Comparison of ENCODE assay signal across 22 cellular contexts in genomic region chr12:70443274-70443673, GRCh38.
DNase-seq lines count a peak whose midpoint lies in the region; ATAC-seq, FAIRE-seq and TF ChIP-seq lines count a peak whose summit lies in the region.
"Had no signal": no experiment of that assay in that cellular context is flagged by ENCODE, and none has a peak within 500 bp of the region (broad histone marks: within the 10 kb centered on the region; RNA-seq: fewer than 3 reads in every experiment).

No MANE protein-coding gene starts in this region.

- H3K27me3 ChIP-seq in HepG2 (ENCODE audit: control insufficient read depth in 1 of 2, insufficient read depth in 2 of 2, low read length in 2 of 2) (no peaks in the 10 kb centered on the region), right lobe of liver (no peaks in the 10 kb centered on the region), PC-9 (ENCODE audit: insufficient read depth, low read depth) (no peaks in the 10 kb centered on the region), endothelial cell of umbilical vein (ENCODE audit: control insufficient read depth in 2 of 2, insufficient read depth in 2 of 2, low read length in 2 of 2) (no peaks in the 10 kb centered on the region), H7 (ENCODE audit: control insufficient read depth, insufficient read depth, low read length) (no peaks in the 10 kb centered on the region)
- H3K27me3 ChIP-seq: BE2C, Peyer's patch, right atrium auricular region, stomach had no signal

- H3F3A ChIP-seq in PC-9 (ENCODE audit: insufficient read depth, low read depth), result peaks cover 5% of the 10 kb centered on the region; the same call in 1 of the 2 replicates

- H3K9me2 ChIP-seq in PC-9 (ENCODE audit: insufficient read depth), result no peaks in the 10 kb centered on the region

- H3K27ac ChIP-seq in HepG2 (ENCODE audit: extremely low read length, insufficient read depth, low read length), result no peak overlapping the region
- H3K27ac ChIP-seq in right lobe of liver, result no peak overlapping the region
- peak overlapping the region; percentile 49; the same call in 1 of the 2 replicates for H3K27ac ChIP-seq in PC-9
- H3K27ac ChIP-seq in endothelial cell of umbilical vein (ENCODE audit: insufficient read depth, low read depth, low read length), result no peak overlapping the region
- H3K27ac ChIP-seq: Peyer's patch, right atrium auricular region, stomach had no signal

- H3K79me2 ChIP-seq in HepG2 (ENCODE audit: insufficient read depth, low read length) (no peaks in the 10 kb centered on the region), PC-9 (ENCODE audit: low read depth) (no peaks in the 10 kb centered on the region), endothelial cell of umbilical vein (ENCODE audit: control insufficient read depth, insufficient read depth, low read length) (no peaks in the 10 kb centered on the region)

- H3K4me1 ChIP-seq in HepG2 (ENCODE audit: insufficient read depth, low read length) (no peaks in the 10 kb centered on the region), right lobe of liver (no peaks in the 10 kb centered on the region), PC-9 (replicated peaks; ENCODE audit: insufficient read depth) (peaks cover 28% of the 10 kb centered on the region), endothelial cell of umbilical vein (ENCODE audit: control insufficient read depth, extremely low read depth, insufficient read depth, low read length) (peaks cover 5% of the 10 kb centered on the region)
- H3K4me1 ChIP-seq: BE2C, Peyer's patch, right atrium auricular region, stomach had no signal

- no peak overlapping the region for H3K4me2 ChIP-seq in HepG2 (ENCODE audit: low read depth, low read length)
- no peak overlapping the region; the same call in 1 of the 2 replicates for H3K4me2 ChIP-seq in PC-9
- H3K4me2 ChIP-seq in endothelial cell of umbilical vein (ENCODE audit: insufficient read depth, low read length), result no peak overlapping the region
- H3K4me2 ChIP-seq: GM23338 had no signal

- CTCF ChIA-PET in HepG2 (lab: Yijun Ruan, JAX; ENCODE audit: low intra/inter-chr PET ratio, low total read pairs), result no interaction called here
- CTCF ChIA-PET in PC-9 (lab: Charles Lee), result no interaction called here
- CTCF ChIA-PET in endothelial cell of umbilical vein (lab: Charles Lee), result interaction anchor here (1.2 kb wide), 1 partner anchor 10 kb away, joined by 3 read pairs; no protein-coding TSS in a partner anchor

- no peak for TF ChIP-seq CTCF in HepG2 (CRISPR knock-in tag; IDR thresholded peaks at IDR 0.05)
- TF ChIP-seq CTCF in right lobe of liver (IDR thresholded peaks at IDR 0.05), result no peak
- no peak for TF ChIP-seq CTCF in PC-9 (conservative IDR thresholded peaks at IDR 0.05)
- no peak for TF ChIP-seq CTCF in endothelial cell of umbilical vein (IDR thresholded peaks at IDR 0.05; ENCODE audit: extremely low read depth in 1 of 2, insufficient read depth in 1 of 2, low read depth in 1 of 2, low read length in 2 of 2)
- no peak for TF ChIP-seq CTCF in D721Med (IDR thresholded peaks at IDR 0.05; ENCODE audit: insufficient read depth, missing control alignments)

- FAIRE-seq in HepG2 (lab: Jason Lieb, UNC) (no peak), endothelial cell of umbilical vein (lab: Jason Lieb, UNC) (no peak), D721Med (lab: Jason Lieb, UNC) (no peak)
- FAIRE-seq: A204.1, colon had no signal

- H3K9me3 ChIP-seq in HepG2 (ENCODE audit: low read length) (no peaks in the 10 kb centered on the region), right lobe of liver (no peaks in the 10 kb centered on the region), PC-9 (ENCODE audit: insufficient read depth, low read depth) (peaks cover 6% of the 10 kb centered on the region; the same call in 1 of the 2 replicates), endothelial cell of umbilical vein (replicated peaks; ENCODE audit: control insufficient read depth, insufficient read depth, low read length) (no peaks in the 10 kb centered on the region)
- H3K9me3 ChIP-seq: BE2C, Peyer's patch, right atrium auricular region had no signal

- ATAC-seq in HepG2 (no peak), right lobe of liver (no peak)
- ATAC-seq: GM23338; natural killer cell treated with Interleukin-12 subunit alpha and Interleukin-12 subunit beta and Interleukin-15 and Interleukin-18, amount 100 ng/mL, for 72 hours had no signal

- H3K9ac ChIP-seq in HepG2 (ENCODE audit: insufficient read depth, low read depth, low read length) (no peak overlapping the region), endothelial cell of umbilical vein (replicated peaks; ENCODE audit: extremely low read depth, insufficient read depth, low read length) (no peak overlapping the region)

- intact Hi-C loops in HepG2 (cut with micrococcal nuclease; ENCODE audit: unreplicated experiment) (no loop called here), right lobe of liver (cut with DNase I) (no loop called here), PC-9 (cut with micrococcal nuclease; ENCODE audit: unreplicated experiment) (no loop called here), endothelial cell of umbilical vein (cut with micrococcal nuclease) (loop anchor here (10.0 kb wide), 1 partner anchor 282 kb away; no protein-coding TSS in a partner anchor)

- in situ Hi-C loops in HepG2 (cut with HindIII; ENCODE audit: extremely low pct_ligation_motif_present, low pct_unique_long_range_greater_than_20kb), result no loop called here

- dilution Hi-C loops in endothelial cell of umbilical vein (cut with MboI; ENCODE audit: extremely low pct_ligation_motif_present, low sequenced_read_pairs), result no loop called here

- H4K20me1 ChIP-seq in HepG2 (ENCODE audit: insufficient read depth, low read length) (no peaks in the 10 kb centered on the region), PC-9 (ENCODE audit: insufficient read depth) (no peaks in the 10 kb centered on the region), endothelial cell of umbilical vein (replicated peaks; ENCODE audit: control insufficient read depth, extremely low read depth, insufficient read depth, low read length) (no peaks in the 10 kb centered on the region)

- BruUV-seq in HepG2 (replicated peaks; lab: Mats Ljungman, UMichigan) (no TSS peak), PC-9 (replicated peaks; lab: Mats Ljungman, UMichigan) (no TSS peak), endothelial cell of umbilical vein (replicated peaks; lab: Mats Ljungman, UMichigan) (no TSS peak)

- POLR2A ChIA-PET in HepG2 (lab: Yijun Ruan, JAX), result no interaction called here
- POLR2A ChIA-PET in PC-9 (lab: Charles Lee; ENCODE audit: unreplicated experiment), result no interaction called here
- POLR2A ChIA-PET in endothelial cell of umbilical vein (lab: Charles Lee), result no interaction called here

- H3K4me3 ChIP-seq in HepG2 (replicated peaks in 1 of 3; ENCODE audit: insufficient read depth in 1 of 3, low read depth in 2 of 3, low read length in 3 of 3) (no peak overlapping the region), right lobe of liver (no peak overlapping the region), PC-9 (no peak overlapping the region), endothelial cell of umbilical vein (replicated peaks in 1 of 3; ENCODE audit: insufficient read depth in 1 of 3, low read depth in 1 of 3, low read length in 3 of 3) (no peak overlapping the region), H7 (ENCODE audit: insufficient read depth, low read depth, low read length) (no peak overlapping the region)
- H3K4me3 ChIP-seq: GM23338, Peyer's patch, right atrium auricular region, stomach had no signal

- DNase-seq in HepG2 (ENCODE audit: low spot score), result no peak
- no peak for DNase-seq in right lobe of liver
- no peak for DNase-seq in PC-9
- peak; percentile 8 for DNase-seq in endothelial cell of umbilical vein (ENCODE audit: low read depth, low spot score)
- no peak for DNase-seq in SIG-M5 treated with dmso at 0.1 percent for 504 hours (lab: John Stamatoyannopoulos, UW; ENCODE audit: unreplicated experiment)
- DNase-seq in D721Med (ENCODE audit: insufficient read length, low spot score), result no peak
- no peak for DNase-seq in GOT3 (lab: John Stamatoyannopoulos, UW)
- no peak for DNase-seq in H7
- DNase-seq: activated CD4-positive, alpha-beta T cell treated with anti-CD3 and anti-CD28 coated beads for 48 hours; BE2C; DMS79 treated with DMSO at 0.1 percent for 48 hours; KG1; NCI-H1092; NCI-H2029; Peyer's patch; stomach; trophoblast cell had no signal

- H2AFZ ChIP-seq in HepG2 (ENCODE audit: low read length) (no peak overlapping the region), PC-9 (no peak overlapping the region), endothelial cell of umbilical vein (ENCODE audit: low read depth, low read length) (no peak overlapping the region)
- H2AFZ ChIP-seq: GM23338 had no signal

- TF ChIP-seq EP300 in HepG2 (IDR thresholded peaks at IDR 0.05; ENCODE audit: low read depth in 2 of 2, low read length in 2 of 2), result no peak
- no peak for TF ChIP-seq EP300 in HepG2 (CRISPR knock-in tag; IDR thresholded peaks at IDR 0.05; ENCODE audit: borderline replicate concordance)

- TF ChIP-seq RAD21 in HepG2 (CRISPR knock-in tag; IDR thresholded peaks at IDR 0.05), result no peak

- H3K36me3 ChIP-seq in HepG2 (replicated peaks in 1 of 2; ENCODE audit: control insufficient read depth in 1 of 2, insufficient read depth in 2 of 2, low read length in 2 of 2), result no peaks in the 10 kb centered on the region
- H3K36me3 ChIP-seq in right lobe of liver, result no peaks in the 10 kb centered on the region
- H3K36me3 ChIP-seq in PC-9 (ENCODE audit: low read depth), result no peaks in the 10 kb centered on the region
- H3K36me3 ChIP-seq in endothelial cell of umbilical vein (ENCODE audit: control insufficient read depth in 2 of 2, extremely low read depth in 1 of 2, insufficient read depth in 2 of 2, low read length in 2 of 2), result no peaks in the 10 kb centered on the region
- H3K36me3 ChIP-seq in H7 (replicated peaks; ENCODE audit: control insufficient read depth, insufficient read depth, low read length), result no peaks in the 10 kb centered on the region
- H3K36me3 ChIP-seq: BE2C, Peyer's patch, right atrium auricular region, stomach had no signal

- no peak for TF ChIP-seq POLR2A in HepG2 (IDR thresholded peaks at IDR 0.05; ENCODE audit: insufficient read depth in 1 of 2, low read depth in 2 of 2, low read length in 2 of 2)
- no peak for TF ChIP-seq POLR2A in right lobe of liver (IDR thresholded peaks at IDR 0.05)
- no peak for TF ChIP-seq POLR2A in endothelial cell of umbilical vein (IDR thresholded peaks at IDR 0.05; ENCODE audit: low read depth, low read length)

- H3K9me1 ChIP-seq in endothelial cell of umbilical vein (replicated peaks; ENCODE audit: control insufficient read depth, extremely low read depth, insufficient read depth, low read length), result no peaks in the 10 kb centered on the region

TF ChIP-seq in HepG2, 621 proteins besides CTCF, POLR2A, EP300 and RAD21 (continues in another document):
- peak; percentile 50; the same call in 1 of the 2 replicates for TF ChIP-seq NFE2L2 (IDR thresholded peaks at IDR 0.05; ENCODE audit: low read length)
- TF ChIP-seq ZNF543 (CRISPR knock-in tag; IDR thresholded peaks at IDR 0.05), result no peak
- TF ChIP-seq MLLT10 (CRISPR knock-in tag; IDR thresholded peaks at IDR 0.05), result no peak

TF ChIP-seq in endothelial cell of umbilical vein, 7 proteins besides CTCF, POLR2A, EP300 and RAD21 (continues in another document):
- TF ChIP-seq GATA2 (IDR thresholded peaks at IDR 0.05; ENCODE audit: insufficient read depth, insufficient read length, low read depth, low read length) (no peak), EZH2 (IDR thresholded peaks at IDR 0.05; ENCODE audit: borderline replicate concordance, low read depth, low read length, severe bottlenecking) (no peak)
